ENCODE assay signal across 23 cellular contexts in the genomic region with DNA sequence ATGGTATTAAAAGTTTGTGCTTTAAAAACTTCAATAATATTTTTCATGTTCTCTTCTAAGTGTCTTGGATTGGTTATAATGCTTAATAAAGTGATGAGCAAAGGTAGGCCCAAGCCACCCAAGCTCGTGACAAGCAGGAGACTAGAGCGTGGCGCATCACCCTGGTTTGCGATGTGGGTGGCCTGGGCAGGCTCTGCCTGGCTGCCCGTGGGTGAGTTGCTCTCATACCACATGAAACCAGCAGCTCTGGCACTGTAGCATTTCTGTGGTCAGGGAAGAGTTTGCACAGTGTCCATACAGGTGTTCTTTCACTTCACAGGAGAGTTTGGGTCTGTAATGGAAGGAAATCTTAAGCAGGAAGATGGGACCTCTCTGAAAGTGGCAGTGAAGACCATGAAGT.
"Had no signal": no experiment of that assay in that cellular context is flagged by ENCODE, and none has a peak within 500 bp of the region (broad histone marks: within the 10 kb centered on the region; RNA-seq: fewer than 3 reads in every experiment).

No MANE protein-coding gene starts in this region.

- H3K9ac ChIP-seq: neural progenitor cell had no signal

- H3K27me3 ChIP-seq: neural progenitor cell, stomach, suprapubic skin, transverse colon, vagina had no signal

- H3K9me3 Mint-ChIP-seq: activated B cell treated with CpG ODN at 0.5 μM for 24 hours; activated naive CD4-positive, alpha-beta T cell treated with anti-CD3 and anti-CD28 coated beads for 36 hours; activated T-cell treated with anti-CD3 and anti-CD28 coated beads, Interleukin-2, amount 50 U/mL, for 4 hours; mesothelial cell of epicardium; naive thymus-derived CD8-positive, alpha-beta T cell; neural progenitor cell had no signal

- ATAC-seq: activated CD4-positive, alpha-beta T cell treated with anti-CD3 and anti-CD28 coated beads for 36 hours; activated T-cell treated with anti-CD3 and anti-CD28 coated beads, Interleukin-2, amount 50 U/mL, for 4 hours; foreskin keratinocyte; naive thymus-derived CD8-positive, alpha-beta T cell had no signal

- H3K27ac Mint-ChIP-seq: activated CD4-positive, alpha-beta T cell treated with anti-CD3 and anti-CD28 coated beads for 36 hours; activated naive CD4-positive, alpha-beta T cell treated with anti-CD3 and anti-CD28 coated beads for 36 hours; mesothelial cell of epicardium; naive thymus-derived CD8-positive, alpha-beta T cell; neural progenitor cell; progenitor cell of endocrine pancreas; T-helper 17 cell had no signal

- H3K36me3 ChIP-seq: neural progenitor cell, transverse colon, vagina had no signal

- H3K9me3 ChIP-seq: stomach, suprapubic skin, transverse colon, vagina had no signal

- H2AFZ ChIP-seq: neural progenitor cell had no signal

- H3K4me1 Mint-ChIP-seq: T-helper 17 cell had no signal

- H3K27me3 Mint-ChIP-seq: activated B cell treated with CpG ODN at 0.5 μM for 24 hours; activated CD4-positive, alpha-beta T cell treated with anti-CD3 and anti-CD28 coated beads for 36 hours; progenitor cell of endocrine pancreas; T-helper 17 cell had no signal

- H3K4me3 Mint-ChIP-seq: activated B cell treated with CpG ODN at 0.5 μM for 24 hours; activated CD4-positive, alpha-beta T cell treated with anti-CD3 and anti-CD28 coated beads for 36 hours; activated naive CD4-positive, alpha-beta T cell treated with anti-CD3 and anti-CD28 coated beads for 36 hours; activated T-cell treated with anti-CD3 and anti-CD28 coated beads, Interleukin-2, amount 50 U/mL, for 4 hours; mesothelial cell of epicardium; naive thymus-derived CD8-positive, alpha-beta T cell; neural progenitor cell; T-helper 17 cell had no signal

- H3K4me3 ChIP-seq: lung, neural progenitor cell, stomach, suprapubic skin, transverse colon, vagina had no signal

- H3K36me3 Mint-ChIP-seq: naive thymus-derived CD8-positive, alpha-beta T cell had no signal

- H3K27ac ChIP-seq: foreskin keratinocyte, neural progenitor cell, suprapubic skin, vagina had no signal

- DNase-seq: activated B cell treated with CpG ODN at 0.5 μM for 24 hours; activated CD4-positive, alpha-beta T cell treated with anti-CD3 and anti-CD28 coated beads for 36 hours; activated CD4-positive, alpha-beta T cell treated with anti-CD3 and anti-CD28 coated beads, Interleukin-2, amount 50 U/mL, for 4 hours; activated CD8-positive, alpha-beta memory T cell treated with anti-CD3 and anti-CD28 coated beads, Interleukin-2, amount 50 U/mL, for 48 hours; activated effector memory CD4-positive, alpha-beta T cell treated with Interleukin-2 at 50 U/mL for 16 hours; activated naive CD4-positive, alpha-beta T cell treated with anti-CD3 and anti-CD28 coated beads for 36 hours; activated T-cell treated with anti-CD3 and anti-CD28 coated beads, Interleukin-2, amount 50 U/mL, for 4 hours; effector CD8-positive, alpha-beta T cell; erythroblast; foreskin keratinocyte; kidney; naive thymus-derived CD8-positive, alpha-beta T cell; retina; stimulated activated CD4-positive, alpha-beta T cell treated with anti-CD3 and anti-CD28 coated beads, Interleukin-4, amount 100 ng/mL, for 4 hours; T-helper 17 cell had no signal

- H3K4me2 ChIP-seq: neural progenitor cell had no signal
